In genomic region chr15:73593278-73594074, GRCh38 we compare ENCODE assay signal across 14 cellular contexts. TPM values are rescaled to one million over a fixed set of nuclear protein-coding genes. Genes with fewer than 3 reads are reported as not detected.
DNase-seq lines count a peak whose midpoint lies in the region; ATAC-seq and TF ChIP-seq lines count a peak whose summit lies in the region.
"Had no signal": no experiment of that assay in that cellular context is flagged by ENCODE, and none has a peak within 500 bp of the region (broad histone marks: within the 10 kb centered on the region; RNA-seq: fewer than 3 reads in every experiment).

No MANE protein-coding gene starts in this region.

- no peak overlapping the region for H4K91ac ChIP-seq in trophoblast cell (ENCODE audit: low read depth, low read length)

- no peak overlapping the region for H3K23ac ChIP-seq in trophoblast cell (ENCODE audit: low read length)

- peaks cover 97% of the 10 kb centered on the region for H3K79me2 ChIP-seq in hepatocyte
- H3K79me2 ChIP-seq in trophoblast cell (ENCODE audit: control insufficient read depth, insufficient read depth, low read length, poor library complexity), result peaks cover 8% of the 10 kb centered on the region

- peaks cover 38% of the 10 kb centered on the region for H3K4me1 Mint-ChIP-seq in CD14-positive monocyte
- peaks cover 24 to 37% (median 27%) of the 10 kb centered on the region in 3 donors for H3K4me1 Mint-ChIP-seq in T-cell

- H3K9me3 Mint-ChIP-seq in CD14-positive monocyte (no peaks in the 10 kb centered on the region), T-cell (no peaks in the 10 kb centered on the region)

- no peak overlapping the region for H3K4me2 ChIP-seq in hepatocyte
- H3K4me2 ChIP-seq in trophoblast cell (ENCODE audit: low read length), result no peak overlapping the region
- H3K4me2 ChIP-seq: PC-9 had no signal

- no peaks in the 10 kb centered on the region for H3K9me2 ChIP-seq in hepatocyte (replicated peaks; ENCODE audit: insufficient read depth)

- CTCF ChIA-PET in T-cell (lab: Charles Lee), result interaction anchor here in 1 of 2 donors (0.6 kb wide), 1 partner anchor 356 kb away, joined by 4 read pairs; no protein-coding TSS in a partner anchor

- H3K4me3 ChIP-seq in hepatocyte, result no peak overlapping the region
- no peak overlapping the region for H3K4me3 ChIP-seq in trophoblast cell (ENCODE audit: low read depth, low read length)
- H3K4me3 ChIP-seq: BLaER1 treated with 17β-estradiol and CSF1 and Interleukin-3, amounts not matched to agents 10 nM and 100 nM; cardiac muscle cell; PC-9 had no signal

- peaks cover 37 to 62% of the 10 kb centered on the region in 2 donors for H3K36me3 Mint-ChIP-seq in CD14-positive monocyte
- H3K36me3 Mint-ChIP-seq in T-cell, result peaks cover 33% of the 10 kb centered on the region

- H3K14ac ChIP-seq in trophoblast cell (ENCODE audit: low read length), result no peak overlapping the region

- H4K8ac ChIP-seq in trophoblast cell (ENCODE audit: low read depth, low read length), result no peak overlapping the region

- H3K9me3 ChIP-seq in hepatocyte (ENCODE audit: low read depth), result no peaks in the 10 kb centered on the region
- no peaks in the 10 kb centered on the region for H3K9me3 ChIP-seq in trophoblast cell (ENCODE audit: insufficient read depth, low read depth, low read length)
- H3K9me3 ChIP-seq: BLaER1 treated with 17β-estradiol and CSF1 and Interleukin-3, amounts not matched to agents 10 nM and 100 nM had no signal

- H4K20me1 ChIP-seq in hepatocyte (ENCODE audit: insufficient read depth, poor library complexity, severe bottlenecking), result peaks cover 68% of the 10 kb centered on the region

- H3K27ac ChIP-seq in hepatocyte (peak overlapping the region; percentile 2), trophoblast cell (ENCODE audit: low read depth, low read length) (no peak overlapping the region)
- H3K27ac ChIP-seq: BLaER1 treated with 17β-estradiol and CSF1 and Interleukin-3, amounts not matched to agents 10 nM and 100 nM; cardiac muscle cell; HL-60; PC-9 had no signal

- H3K36me3 ChIP-seq in hepatocyte (replicated peaks; ENCODE audit: insufficient read depth, low read depth) (no peaks in the 10 kb centered on the region), trophoblast cell (ENCODE audit: control insufficient read depth in 1 of 2, insufficient read depth in 2 of 2, low read length in 2 of 2) (peaks cover 4 to 16% of the 10 kb centered on the region in 2 experiments)

- WGBS in hepatocyte (ENCODE audit: low lambda C conversion rate, missing lambda C conversion rate), result 55% methylated on average over 9 of the region's 9 CpGs
- WGBS in trophoblast cell (ENCODE audit: extremely low coverage, insufficient coverage, insufficient read length), result no CpG with 5 or more reads among the region's 9 CpGs

- H2AFZ ChIP-seq in hepatocyte (no peak overlapping the region), trophoblast cell (ENCODE audit: insufficient read depth, low read length, poor library complexity) (no peak overlapping the region)
- H2AFZ ChIP-seq: PC-9 had no signal

- H3K27me3 ChIP-seq in hepatocyte (no peaks in the 10 kb centered on the region), trophoblast cell (ENCODE audit: insufficient read depth, low read length) (no peaks in the 10 kb centered on the region)
- H3K27me3 ChIP-seq: BLaER1 treated with 17β-estradiol and CSF1 and Interleukin-3, amounts not matched to agents 10 nM and 100 nM; cardiac muscle cell had no signal

- H3K27ac Mint-ChIP-seq in CD14-positive monocyte (peak overlapping the region; percentile 1 to 81 (median 66)), T-cell (no peak overlapping the region)

- H3K9ac ChIP-seq in trophoblast cell (ENCODE audit: low read length), result no peak overlapping the region
- H3K9ac ChIP-seq: BLaER1 treated with 17β-estradiol and CSF1 and Interleukin-3, amounts not matched to agents 10 nM and 100 nM had no signal

- no peak overlapping the region for H2BK120ac ChIP-seq in trophoblast cell (ENCODE audit: insufficient read depth, low read length, poor library complexity)

- no peaks in the 10 kb centered on the region for H3K79me1 ChIP-seq in trophoblast cell (ENCODE audit: low read length)

- no peak overlapping the region for H2AK5ac ChIP-seq in trophoblast cell (ENCODE audit: low read length)

- no peak overlapping the region for H3K4ac ChIP-seq in trophoblast cell (ENCODE audit: low read depth, low read length)

- DNase-seq in CD14-positive monocyte (ENCODE audit: low spot score) (no peak), NCI-H1105 treated with DMSO at 0.1 percent for 48 hours (lab: John Stamatoyannopoulos, UW) (peak; percentile 32), amniotic epithelial cell (ENCODE audit: low read depth) (peak; percentile 42), hepatocyte (ENCODE audit: low spot score) (peak; percentile 64), T-cell (no peak), trophoblast cell (no peak)
- no peak for DNase-seq in activated CD4-positive, CD25-positive, alpha-beta regulatory T cell (lab: John Stamatoyannopoulos, UW)
- DNase-seq in stimulated activated CD4-positive, alpha-beta T cell treated with anti-CD3 and anti-CD28 coated beads, Interleukin-1b, Interleukin-23, amount 100 ng/mL, for 48 hours, result no peak
- DNase-seq: activated T-cell treated with anti-CD3 and anti-CD28 coated beads, Interleukin-2, amount 50 U/mL, for 1 hour; MV-4-11; PC-9 had no signal

- no peak for TF ChIP-seq CTCF in CD14-positive monocyte (IDR thresholded peaks at IDR 0.05)
- no peak for TF ChIP-seq CTCF in hepatocyte (IDR thresholded peaks at IDR 0.05; ENCODE audit: poor library complexity)

- POLR2A ChIA-PET in T-cell (lab: Charles Lee), result no interaction called here

- no peak overlapping the region for H2BK12ac ChIP-seq in trophoblast cell (ENCODE audit: low read length)

- H3K18ac ChIP-seq in trophoblast cell (ENCODE audit: low read length), result no peak overlapping the region

- H3K4me1 ChIP-seq in hepatocyte (ENCODE audit: insufficient read depth), result peaks cover 8% of the 10 kb centered on the region
- H3K4me1 ChIP-seq in trophoblast cell (ENCODE audit: control insufficient read depth in 1 of 2, insufficient read depth in 2 of 2, low read length in 2 of 2), result peaks cover 0 to 3% of the 10 kb centered on the region in 2 experiments

- no peak overlapping the region for H2BK5ac ChIP-seq in trophoblast cell (ENCODE audit: low read depth, low read length, poor library complexity)

- no peak overlapping the region for H3K4me3 Mint-ChIP-seq in CD14-positive monocyte
- H3K4me3 Mint-ChIP-seq in T-cell, result no peak overlapping the region

- ATAC-seq in T-cell (replicated peaks in 1 of 4), result no peak

- H4K12ac ChIP-seq in trophoblast cell (ENCODE audit: low read depth, low read length), result no peak overlapping the region

- H3K27me3 Mint-ChIP-seq in CD14-positive monocyte (ENCODE audit: low read depth in 3 of 3), result no peaks in the 10 kb centered on the region
- H3K27me3 Mint-ChIP-seq in T-cell, result no peaks in the 10 kb centered on the region

- intact Hi-C loops in CD14-positive monocyte (cut with micrococcal nuclease), result no loop called here

RNA-seq across cellular contexts. Expression of gene NPTN, which starts 39.7 kb away (rescaled TPM):
- polyA plus RNA-seq in CD14-positive monocyte, result 10 to 100 TPM; 86.5 to 88.0 TPM
- total RNA-seq in hepatocyte, result 201 and 234 TPM in 2 replicates
- polyA plus RNA-seq in hepatocyte, result 153 and 174 TPM in 2 replicates
- total RNA-seq in T-cell, result 10 to 100 TPM; 24.7 to 34.9 (median 33.1) TPM
- polyA plus RNA-seq in trophoblast cell (2013), result 102 and 104 TPM in 2 replicates

Comparison
In these comparisons a context has a peak if more than half of its experiments do, and no peak if none do; other contexts are left out.
1. DNase-seq: peak in NCI-H1105 treated with DMSO at 0.1 percent for 48 hours (single experiment), amniotic epithelial cell (single experiment) and hepatocyte (single experiment); none in CD14-positive monocyte (single experiment), activated CD4-positive, CD25-positive, alpha-beta regulatory T cell (0 of 4), T-cell (0 of 34), stimulated activated CD4-positive, alpha-beta T cell treated with anti-CD3 and anti-CD28 coated beads, Interleukin-1b, Interleukin-23, amount 100 ng/mL, for 48 hours (single experiment) and trophoblast cell (0 of 2).
2. H3K27ac Mint-ChIP-seq: peak in CD14-positive monocyte (7 of 7); none in T-cell (0 of 2).